8 cellular contexts compared by ENCODE assay signal in the genomic region with DNA sequence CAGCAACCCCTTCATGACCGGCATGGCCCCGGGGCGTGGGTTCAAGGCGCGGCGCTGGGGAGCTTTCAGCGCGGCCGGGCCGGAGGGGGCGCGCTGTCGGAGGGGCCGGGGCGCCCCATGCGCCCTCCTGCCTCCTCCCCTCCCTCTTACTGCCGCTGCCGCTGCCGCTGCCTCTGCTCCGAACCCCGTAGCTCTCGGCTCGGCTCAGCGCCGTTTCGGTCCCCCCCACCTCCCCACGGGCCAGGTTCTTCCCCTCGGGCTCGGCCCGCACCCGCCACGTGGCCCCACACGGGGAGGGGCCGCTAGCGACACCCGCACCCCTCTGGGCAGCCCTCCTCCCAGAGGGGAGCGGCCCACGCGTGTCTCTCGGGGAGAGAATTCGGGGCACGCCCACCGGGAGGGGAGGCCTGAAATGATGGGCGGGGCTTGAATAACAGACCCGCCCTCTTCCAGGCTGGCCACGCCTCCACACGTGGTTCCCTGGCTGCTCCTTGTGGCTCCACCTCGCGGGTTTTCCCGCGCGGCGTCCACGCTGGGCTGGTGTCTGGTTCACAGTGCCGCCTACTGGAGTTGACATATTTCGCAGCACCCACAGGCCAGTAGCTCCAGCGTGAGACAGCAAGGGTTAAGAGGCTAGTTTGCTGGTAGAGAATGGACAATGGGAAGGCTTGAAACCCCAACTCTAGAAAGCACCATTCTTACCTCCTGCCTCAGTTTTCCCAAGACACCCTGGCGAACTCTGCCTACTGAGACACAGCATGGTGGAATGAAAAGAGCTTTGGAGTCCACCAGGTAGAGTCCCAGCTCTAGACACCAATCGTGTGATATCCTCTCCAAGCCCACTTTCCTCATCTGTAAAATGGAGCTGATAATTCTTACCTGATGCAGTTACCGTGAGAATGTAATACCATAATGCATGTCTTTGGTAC. TPM values are rescaled to one million over a fixed set of nuclear protein-coding genes. Genes with fewer than 3 reads are reported as not detected.
DNase-seq lines count a peak whose midpoint lies in the region; ATAC-seq and TF ChIP-seq lines count a peak whose summit lies in the region.

Gene KCNH4 (minus strand): TSS at position 221 of the 929 bp plus-strand sequence. CDS start 197 bp downstream, at position 24.

- intact Hi-C loops in IMR-90 (cut with micrococcal nuclease) = no loop called here
- intact Hi-C loops in activated T-helper 2 cell treated with anti-CD3 and anti-CD28 coated beads, Interferon-gamma antibody, Interleukin-2, Interleukin-4, amounts not matched to agents 10 μg/mL and 5 μg/mL and 100 μg/mL, durations not matched to agents 14 hours and 24 hours and 36 hours (cut with micrococcal nuclease) = loop anchor here (2.0 to 5.0 kb wide), 2 partner anchors 26 to 64 kb away; partner anchors contain the start of gene RAB5C

- no peak within 1 kb of the TSS for H2BK120ac ChIP-seq in IMR-90 (ENCODE audit: low read depth, low read length)

- H3K14ac ChIP-seq in IMR-90 (replicated peaks; ENCODE audit: low read depth, low read length) = no peak within 1 kb of the TSS

- H3K18ac ChIP-seq in IMR-90 (ENCODE audit: low read depth, low read length) = no peak within 1 kb of the TSS

- no peak within 1 kb of the TSS for H3K9ac ChIP-seq in IMR-90 (ENCODE audit: low read depth, low read length)

- H3K27ac ChIP-seq in IMR-90 (ENCODE audit: insufficient read depth, low read length) = no peak within 1 kb of the TSS

- peaks cover 42% of the 10 kb centered on the region for H3K4me1 Mint-ChIP-seq in activated T-helper 2 cell treated with anti-CD3 and anti-CD28 coated beads, Interferon-gamma antibody, Interleukin-2, Interleukin-4, amounts not matched to agents 10 μg/mL and 5 μg/mL and 100 μg/mL, durations not matched to agents 14 hours and 24 hours and 36 hours (ENCODE audit: low read depth)
- peaks cover 27% of the 10 kb centered on the region for H3K4me1 Mint-ChIP-seq in neural crest cell

- no peak within 1 kb of the TSS for H2BK20ac ChIP-seq in IMR-90 (ENCODE audit: low read depth, low read length)

- dilution Hi-C loops in IMR-90 (cut with HindIII; ENCODE audit: low sequenced_read_pairs, unreplicated experiment) = no loop called here

- peaks cover 33% of the 10 kb centered on the region for H3K27me3 Mint-ChIP-seq in activated T-helper 2 cell treated with anti-CD3 and anti-CD28 coated beads, Interferon-gamma antibody, Interleukin-2, Interleukin-4, amounts not matched to agents 10 μg/mL and 5 μg/mL and 100 μg/mL, durations not matched to agents 14 hours and 24 hours and 36 hours (ENCODE audit: low read depth)
- H3K27me3 Mint-ChIP-seq in neural crest cell (ENCODE audit: low read depth) = peaks cover 86% of the 10 kb centered on the region

- peak; percentile 61 for TF ChIP-seq RAD21 in IMR-90 (IDR thresholded peaks at IDR 0.05; ENCODE audit: low read length)

- CTCF ChIA-PET in IMR-90 (lab: Yijun Ruan, JAX) = interaction anchor here (0.6 to 1.4 kb wide), 6 partner anchors 14 to 344 kb away, joined by 3 to 7 read pairs (median 3); no protein-coding TSS in a partner anchor

- H3K27ac Mint-ChIP-seq in activated T-helper 2 cell treated with anti-CD3 and anti-CD28 coated beads, Interferon-gamma antibody, Interleukin-2, Interleukin-4, amounts not matched to agents 10 μg/mL and 5 μg/mL and 100 μg/mL, durations not matched to agents 14 hours and 24 hours and 36 hours = no peak within 1 kb of the TSS
- no peak within 1 kb of the TSS for H3K27ac Mint-ChIP-seq in neural crest cell (ENCODE audit: unreplicated experiment)

- in situ Hi-C loops in IMR-90 (cut with MboI; ENCODE audit: low sequenced_read_pairs) = no loop called here

- peak within 1 kb of the TSS; percentile 65 for H3K4me2 ChIP-seq in IMR-90 (ENCODE audit: low read depth, low read length)

- no peak within 1 kb of the TSS for H4K91ac ChIP-seq in IMR-90 (ENCODE audit: insufficient read depth, low read depth, low read length)

- no peaks in the 10 kb centered on the region for H3K9me1 ChIP-seq in IMR-90 (ENCODE audit: insufficient read depth, low read length)

- H3K36me3 Mint-ChIP-seq in activated T-helper 2 cell treated with anti-CD3 and anti-CD28 coated beads, Interferon-gamma antibody, Interleukin-2, Interleukin-4, amounts not matched to agents 10 μg/mL and 5 μg/mL and 100 μg/mL, durations not matched to agents 14 hours and 24 hours and 36 hours (ENCODE audit: low read depth) = peaks cover 3% of the 10 kb centered on the region
- H3K36me3 Mint-ChIP-seq in neural crest cell (ENCODE audit: low read depth) = no peaks in the 10 kb centered on the region

- H3K4me3 ChIP-seq in IMR-90 (ENCODE audit: insufficient read depth, low read depth, low read length) = peak within 1 kb of the TSS; percentile 29; the same call in 1 of the 2 replicates

- peaks cover 9% of the 10 kb centered on the region for H3K4me1 ChIP-seq in IMR-90 (ENCODE audit: control insufficient read depth, insufficient read depth, low read length)

- no peak within 1 kb of the TSS for H4K5ac ChIP-seq in IMR-90 (ENCODE audit: low read depth, low read length)

- H3K27me3 ChIP-seq in IMR-90 (ENCODE audit: control insufficient read depth, insufficient read depth, low read length) = peaks cover 41% of the 10 kb centered on the region

- no peak within 1 kb of the TSS for H2AK5ac ChIP-seq in IMR-90 (ENCODE audit: low read depth, low read length)

- H2BK15ac ChIP-seq in IMR-90 (ENCODE audit: low read depth, low read length) = no peak within 1 kb of the TSS

- H4K8ac ChIP-seq in IMR-90 (ENCODE audit: low read depth in 2 of 2, low read length in 2 of 2) = no peak within 1 kb of the TSS

- peak; percentile 56 for ATAC-seq in IMR-90 (ENCODE audit: low read depth)
- ATAC-seq in stimulated activated naive CD8-positive, alpha-beta T cell treated with anti-CD3 and anti-CD28 coated beads, Interleukin-15, Interleukin-2, amounts not matched to agents 100 U/mL and 50 U/mL, for 24 hours = peak; percentile 61

- TF ChIP-seq CTCF in IMR-90 (conservative IDR thresholded peaks at IDR 0.05; ENCODE audit: low read depth, low read length) (peak; percentile 65), neural crest cell (conservative IDR thresholded peaks at IDR 0.05) (peak; percentile 51)

- H2AK9ac ChIP-seq in IMR-90 (replicated peaks; ENCODE audit: low read depth, low read length, poor library complexity) = no peak within 1 kb of the TSS

- DNase-seq in NCI-H187 (lab: John Stamatoyannopoulos, UW) (peak; percentile 79 to 87), NCI-H187 treated with DMSO at 0.1 percent for 48 hours (lab: John Stamatoyannopoulos, UW) (no peak), IMR-90 (peak; percentile 70), fibroblast of the conjunctiva (ENCODE audit: low read depth) (peak; percentile 17), neural crest cell (ENCODE audit: low read depth, low spot score) (peak; percentile 50)
- DNase-seq in activated T-helper 2 cell treated with anti-CD3 and anti-CD28 coated beads, Interferon-gamma antibody, Interleukin-2, Interleukin-4, amounts not matched to agents 10 μg/mL and 5 μg/mL and 100 μg/mL, durations not matched to agents 14 hours and 24 hours and 36 hours (ENCODE audit: low spot score) = peak; percentile 81
- peak; percentile 90 for DNase-seq in stimulated activated naive CD8-positive, alpha-beta T cell treated with anti-CD3 and anti-CD28 coated beads, Interleukin-15, Interleukin-2, amounts not matched to agents 100 U/mL and 50 U/mL, for 24 hours

- H3K23ac ChIP-seq in IMR-90 (ENCODE audit: low read depth, low read length) = no peak within 1 kb of the TSS

- peak within 1 kb of the TSS; percentile 49 for H3K4me3 Mint-ChIP-seq in activated T-helper 2 cell treated with anti-CD3 and anti-CD28 coated beads, Interferon-gamma antibody, Interleukin-2, Interleukin-4, amounts not matched to agents 10 μg/mL and 5 μg/mL and 100 μg/mL, durations not matched to agents 14 hours and 24 hours and 36 hours (ENCODE audit: low read depth)
- peak within 1 kb of the TSS; percentile 23 for H3K4me3 Mint-ChIP-seq in neural crest cell

- 2% methylated on average over 26 of the region's 60 CpGs; no CpG with 5 or more reads in 1 of the 2 experiments for WGBS in IMR-90 (ENCODE audit: extremely low coverage in 2 of 2, insufficient read length in 1 of 2), 2 experiments

- no peak for TF ChIP-seq POLR2A in IMR-90 (IDR thresholded peaks at IDR 0.05; ENCODE audit: low read depth, low read length)

- no peaks in the 10 kb centered on the region for H3K9me3 Mint-ChIP-seq in activated T-helper 2 cell treated with anti-CD3 and anti-CD28 coated beads, Interferon-gamma antibody, Interleukin-2, Interleukin-4, amounts not matched to agents 10 μg/mL and 5 μg/mL and 100 μg/mL, durations not matched to agents 14 hours and 24 hours and 36 hours
- no peaks in the 10 kb centered on the region for H3K9me3 Mint-ChIP-seq in neural crest cell

- H3K56ac ChIP-seq in IMR-90 (ENCODE audit: extremely low read depth, insufficient read depth, low read length) = no peak within 1 kb of the TSS

- H2AFZ ChIP-seq in IMR-90 (replicated peaks; ENCODE audit: low read length, poor library complexity) = peak within 1 kb of the TSS; percentile 70

- no peaks in the 10 kb centered on the region for H3K36me3 ChIP-seq in IMR-90 (ENCODE audit: control insufficient read depth, insufficient read depth, low read length)

- H3K9me3 ChIP-seq in IMR-90 (ENCODE audit: control insufficient read depth, insufficient read depth, low read length) = no peaks in the 10 kb centered on the region

- 0 out of 2 replicates have a peak, but pooled peaks cover 2% of the 10 kb centered on the region for H4K20me1 ChIP-seq in IMR-90 (ENCODE audit: insufficient read depth, low read length)

- H3K4ac ChIP-seq in IMR-90 (ENCODE audit: low read depth, low read length) = no peak within 1 kb of the TSS

- BruUV-seq in IMR-90 (replicated peaks; lab: Mats Ljungman, UMichigan) = no TSS peak

- POLR2A ChIA-PET in IMR-90 (lab: Charles Lee; ENCODE audit: unreplicated experiment) = no interaction called here

- no peak within 1 kb of the TSS for H2BK5ac ChIP-seq in IMR-90 (ENCODE audit: low read depth, low read length, poor library complexity, severe bottlenecking)

- H3K79me1 ChIP-seq in IMR-90 (ENCODE audit: low read depth in 1 of 2, low read length in 2 of 2) = no peaks in the 10 kb centered on the region

TF ChIP-seq in IMR-90, 13 proteins besides CTCF, POLR2A, EP300 and RAD21 (continues in another document):
- TF ChIP-seq MXI1 (IDR thresholded peaks at IDR 0.05; ENCODE audit: borderline replicate concordance, low read depth, low read length) = peak; percentile 89; the same call in 1 of the 2 replicates

TF ChIP-seq in PFSK-1, 5 proteins besides CTCF, POLR2A, EP300 and RAD21 (continues in another document):
- TF ChIP-seq TAF1 (IDR thresholded peaks at IDR 0.05; ENCODE audit: borderline replicate concordance, insufficient read depth, low read length) = peak; percentile 38; the same call in 1 of the 2 replicates

RNA-seq across cellular contexts. Expression of gene KCNH4, which starts in this region (rescaled TPM):
- total RNA-seq in IMR-90 (2012; rRNA removed) (not detected in 2 replicates), neural crest cell (0.05 and 0.14 TPM in 2 replicates)
- polyA plus RNA-seq in IMR-90 (2012; rRNA removed) = 0.03 and 0.06 TPM in 2 replicates
- 0.02 and 0.05 TPM in 2 replicates for polyA plus RNA-seq in IMR-90 (2012; cell fraction: cytosol; rRNA removed)
- 0.09 and 0.11 TPM in 2 replicates for polyA plus RNA-seq in IMR-90 (2012; cell fraction: nucleus; rRNA removed; ENCODE audit: low replicate concordance)
- 0.18 TPM for polyA plus RNA-seq in PFSK-1 (2012; ENCODE audit: insufficient read length, low read depth)
- 0.44 and 0.64 TPM in 2 replicates for total RNA-seq in activated T-helper 2 cell treated with anti-CD3 and anti-CD28 coated beads, Interferon-gamma antibody, Interleukin-2, Interleukin-4, amounts not matched to agents 10 μg/mL and 5 μg/mL and 100 μg/mL, durations not matched to agents 14 hours and 24 hours and 36 hours

Comparison
In these comparisons a context has a peak if more than half of its experiments do, and no peak if none do; other contexts are left out.
1. Peak in DNase-seq, ATAC-seq, H3K4me3 ChIP-seq and H3K4me2 ChIP-seq in IMR-90; RNA of the gene not detected or under 1 TPM.
2. Peak in DNase-seq in activated T-helper 2 cell treated with anti-CD3 and anti-CD28 coated beads, Interferon-gamma antibody, Interleukin-2, Interleukin-4, amounts not matched to agents 10 μg/mL and 5 μg/mL and 100 μg/mL, durations not matched to agents 14 hours and 24 hours and 36 hours; RNA of the gene not detected or under 1 TPM.
3. Peak in DNase-seq in neural crest cell; RNA of the gene not detected or under 1 TPM.